In the genomic region with DNA sequence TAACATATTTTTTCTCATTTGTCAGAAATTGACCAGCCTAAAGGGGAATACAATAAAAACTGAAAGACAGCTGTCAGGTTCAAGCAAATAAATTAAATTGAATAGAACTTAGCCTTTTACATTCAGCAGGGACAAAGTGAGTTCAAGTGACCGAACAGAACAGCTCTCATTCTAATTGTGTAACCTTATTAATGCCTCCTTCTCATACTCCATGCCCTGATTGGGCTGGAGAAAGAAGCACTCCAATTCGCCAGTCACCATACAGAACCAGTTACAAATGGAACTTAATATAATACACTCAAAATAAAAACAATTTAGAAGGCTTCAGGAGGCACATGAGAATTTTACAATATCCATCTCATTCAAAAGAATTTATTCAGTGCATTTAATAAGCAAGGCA, we compare ENCODE assay signal across 26 cellular contexts.
"Had no signal": no experiment of that assay in that cellular context is flagged by ENCODE, and none has a peak within 500 bp of the region (broad histone marks: within the 10 kb centered on the region; RNA-seq: fewer than 3 reads in every experiment).

No MANE protein-coding gene starts in this region.

- DNase-seq: activated CD4-positive, alpha-beta memory T cell treated with anti-CD3 and anti-CD28 coated beads, Interleukin-2, amount 10 ng/mL, durations not matched to agents 7 days and 5 days; activated CD4-positive, alpha-beta T cell treated with anti-CD3 and anti-CD28 coated beads for 36 hours; activated CD4-positive, alpha-beta T cell treated with anti-CD3 and anti-CD28 coated beads, Interleukin-2, amount 50 U/mL, for 1 hour; activated gamma-delta T cell; activated naive CD4-positive, alpha-beta T cell treated with anti-CD3 and anti-CD28 coated beads for 36 hours; activated T-cell treated with anti-CD3 and anti-CD28 coated beads for 4 hours; activated T-cell treated with anti-CD3 and anti-CD28 coated beads, Interleukin-2, amount 50 U/mL, for 48 hours; amygdala; MM.1S; NCI-H1105; NCI-H1436; NCI-H1694 treated with DMSO at 0.1 percent for 48 hours; NCI-H2029 treated with DMSO at 0.1 percent for 48 hours; NCI-H446; NCI-H524; NCI-H82; OCI-M1; SHP77; T-helper 2 cell; T1000 had no signal

- H3K9me3 Mint-ChIP-seq: activated CD4-positive, alpha-beta memory T cell treated with anti-CD3 and anti-CD28 coated beads, Interleukin-2, amount 10 ng/mL, durations not matched to agents 7 days and 5 days; activated naive CD4-positive, alpha-beta T cell treated with anti-CD3 and anti-CD28 coated beads for 36 hours; activated T-helper 17 cell treated with anti-CD3 and anti-CD28 coated beads, Interleukin-2, amount 50 U/mL, for 72 hours; brain; central memory CD8-positive, alpha-beta T cell had no signal

- ATAC-seq: activated CD4-positive, alpha-beta T cell treated with anti-CD3 and anti-CD28 coated beads for 36 hours; activated T-helper 17 cell treated with anti-CD3 and anti-CD28 coated beads, Interleukin-2, amount 50 U/mL, for 72 hours; Panc1 had no signal

- H3K27me3 Mint-ChIP-seq: activated CD4-positive, alpha-beta memory T cell treated with anti-CD3 and anti-CD28 coated beads, Interleukin-2, amount 10 ng/mL, durations not matched to agents 7 days and 5 days; activated naive CD8-positive, alpha-beta T cell; activated T-helper 17 cell treated with anti-CD3 and anti-CD28 coated beads, Interleukin-2, amount 50 U/mL, for 72 hours; central memory CD8-positive, alpha-beta T cell had no signal

- H3K4me2 ChIP-seq: KMS-11 had no signal

- H3K27ac Mint-ChIP-seq: activated CD4-positive, alpha-beta memory T cell treated with anti-CD3 and anti-CD28 coated beads, Interleukin-2, amount 10 ng/mL, durations not matched to agents 7 days and 5 days; activated CD4-positive, alpha-beta T cell treated with anti-CD3 and anti-CD28 coated beads for 36 hours; activated naive CD4-positive, alpha-beta T cell treated with anti-CD3 and anti-CD28 coated beads for 36 hours; activated naive CD8-positive, alpha-beta T cell; activated T-helper 17 cell treated with anti-CD3 and anti-CD28 coated beads, Interleukin-2, amount 50 U/mL, for 72 hours; brain had no signal

- H3K4me3 Mint-ChIP-seq: activated CD4-positive, alpha-beta memory T cell treated with anti-CD3 and anti-CD28 coated beads, Interleukin-2, amount 10 ng/mL, durations not matched to agents 7 days and 5 days; activated CD4-positive, alpha-beta T cell treated with anti-CD3 and anti-CD28 coated beads for 36 hours; activated naive CD4-positive, alpha-beta T cell treated with anti-CD3 and anti-CD28 coated beads for 36 hours; activated naive CD8-positive, alpha-beta T cell; activated T-helper 17 cell treated with anti-CD3 and anti-CD28 coated beads, Interleukin-2, amount 50 U/mL, for 72 hours; central memory CD8-positive, alpha-beta T cell had no signal

- H3K27ac ChIP-seq: KMS-11 had no signal

- H3K9ac ChIP-seq: KMS-11 had no signal
